ENCODE assay signal across 17 cellular contexts in genomic region chr16:11550651-11551498, GRCh38. TPM values are rescaled to one million over a fixed set of nuclear protein-coding genes. Genes with fewer than 3 reads are reported as not detected.
A peak's percentile ranks its signal among the peaks of the same experiment; 100 is the strongest.
DNase-seq lines count a peak whose midpoint lies in the region; ATAC-seq and TF ChIP-seq lines count a peak whose summit lies in the region.
"Had no signal": no experiment of that assay in that cellular context is flagged by ENCODE, and none has a peak within 500 bp of the region (broad histone marks: within the 10 kb centered on the region; RNA-seq: fewer than 3 reads in every experiment).

No MANE protein-coding gene starts in this region.

- H3K27ac ChIP-seq in HL-60 (replicated peaks) (peak overlapping the region; percentile 67), caudate nucleus (ENCODE audit: low read depth, low read length) (peak overlapping the region; percentile 36), left lung (peak overlapping the region; percentile 3 to 6), subcutaneous abdominal adipose tissue (ENCODE audit: low read depth, low read length) (peak overlapping the region; percentile 85)
- H3K27ac ChIP-seq: C4-2B, parathyroid adenoma, thyroid gland had no signal

- H3K9ac ChIP-seq in subcutaneous abdominal adipose tissue (ENCODE audit: low read length in 5 of 5) = peak overlapping the region in 2 of 5 donors; percentile 26 to 41
- H3K9ac ChIP-seq: parathyroid adenoma had no signal

- peaks cover 3% of the 10 kb centered on the region for H3K4me1 Mint-ChIP-seq in glutamatergic neuron (ENCODE audit: low read depth, unreplicated experiment)

- no peak overlapping the region for H3K4me3 Mint-ChIP-seq in glutamatergic neuron (ENCODE audit: unreplicated experiment)
- H3K4me3 Mint-ChIP-seq: T-helper 2 cell treated with Interferon-gamma antibody and Interleukin-4, amounts not matched to agents 5 μg/mL and 100 μg/mL, for 36 hours had no signal

- H3K9me3 Mint-ChIP-seq in glutamatergic neuron (ENCODE audit: unreplicated experiment) = peaks cover 3% of the 10 kb centered on the region

- peaks cover 0 to 39% of the 10 kb centered on the region in 2 donors for H3K4me1 ChIP-seq in left lung
- H3K4me1 ChIP-seq in subcutaneous abdominal adipose tissue (ENCODE audit: control insufficient read depth in 5 of 5, insufficient read depth in 5 of 5, low read length in 5 of 5) = peaks cover 2 to 42% (median 34%) of the 10 kb centered on the region in 5 donors
- H3K4me1 ChIP-seq: parathyroid adenoma, thyroid gland had no signal

- H3K9me3 ChIP-seq in left lung = peaks cover 0 to 3% of the 10 kb centered on the region in 2 donors
- H3K9me3 ChIP-seq in subcutaneous abdominal adipose tissue (ENCODE audit: control insufficient read depth in 5 of 5, low read length in 5 of 5) = peaks cover 0 to under 1% (median 0%) of the 10 kb centered on the region in 5 donors
- H3K9me3 ChIP-seq: thyroid gland had no signal

- no peak for ATAC-seq in left lung

- H3K27me3 ChIP-seq in HL-60 (ENCODE audit: insufficient read depth, poor library complexity, severe bottlenecking) = no peaks in the 10 kb centered on the region
- no peaks in the 10 kb centered on the region for H3K27me3 ChIP-seq in left lung
- H3K27me3 ChIP-seq in subcutaneous abdominal adipose tissue (ENCODE audit: control insufficient read depth in 5 of 5, insufficient read depth in 4 of 5, low read length in 5 of 5) = no peaks in the 10 kb centered on the region
- H3K27me3 ChIP-seq: thyroid gland had no signal

- H3K36me3 ChIP-seq in left lung (peaks cover 5 to 98% of the 10 kb centered on the region in 2 donors), subcutaneous abdominal adipose tissue (ENCODE audit: control insufficient read depth in 5 of 5, insufficient read depth in 5 of 5, low read length in 5 of 5) (peaks cover 9 to 84% (median 59%) of the 10 kb centered on the region in 5 donors)

- no peak for TF ChIP-seq CTCF in HL-60 (IDR thresholded peaks at IDR 0.05; ENCODE audit: insufficient read depth, low read length)
- TF ChIP-seq CTCF in left lung (IDR thresholded peaks at IDR 0.05) = no peak
- TF ChIP-seq CTCF in glutamatergic neuron (IDR thresholded peaks at IDR 0.05; ENCODE audit: partially characterized antibody, unreplicated experiment) = no peak

- peaks cover 37% of the 10 kb centered on the region for H3K36me3 Mint-ChIP-seq in glutamatergic neuron (ENCODE audit: unreplicated experiment)

- no peak overlapping the region for H3K4me3 ChIP-seq in HL-60 (replicated peaks; ENCODE audit: insufficient read depth, low read length)
- H3K4me3 ChIP-seq in left lung = no peak overlapping the region
- peak overlapping the region in 1 of 5 donors; percentile 19 for H3K4me3 ChIP-seq in subcutaneous abdominal adipose tissue (ENCODE audit: low read depth in 1 of 5, low read length in 5 of 5)
- H3K4me3 ChIP-seq: thyroid gland had no signal

- no peak overlapping the region for H3K27ac Mint-ChIP-seq in glutamatergic neuron (ENCODE audit: unreplicated experiment)
- H3K27ac Mint-ChIP-seq: T-helper 2 cell treated with Interferon-gamma antibody and Interleukin-4, amounts not matched to agents 5 μg/mL and 100 μg/mL, for 36 hours had no signal

- H3K27me3 Mint-ChIP-seq in glutamatergic neuron (ENCODE audit: unreplicated experiment) = no peaks in the 10 kb centered on the region

- DNase-seq in HL-60 (ENCODE audit: low read depth in 1 of 2, low spot score in 1 of 2) = peak; percentile 46 to 62
- DNase-seq in caudate nucleus (lab: John Stamatoyannopoulos, UW) = no peak
- DNase-seq in left lung = no peak
- no peak for DNase-seq in glutamatergic neuron
- DNase-seq in SHP77 treated with DMSO at 0.1 percent for 48 hours (lab: John Stamatoyannopoulos, UW) = no peak
- DNase-seq in A172 (ENCODE audit: low spot score) = no peak
- DNase-seq: activated CD4-positive, alpha-beta T cell treated with anti-CD3 and anti-CD28 coated beads for 48 hours; cortex of kidney; EL; midbrain; NCI-H187 treated with DMSO at 0.1 percent for 48 hours; NCI-H69; thyroid gland had no signal

- intact Hi-C loops in left lung (cut with DNase I) = no loop called here

RNA-seq across cellular contexts. Expression of gene LITAF, which starts 35.8 kb away (rescaled TPM):
- total RNA-seq in left lung (100 to 1,000 TPM; 125 to 277 TPM), glutamatergic neuron (ENCODE audit: unreplicated experiment) (29.2 TPM)
- 30.1 and 38.4 TPM in 2 replicates for total RNA-seq in A172 (2014; rRNA removed; shearing (Covaris generic))

Comparison
In these comparisons a context has a peak if more than half of its experiments do, and no peak if none do; other contexts are left out.
1. DNase-seq: peak in HL-60 (2 of 2); none in caudate nucleus (0 of 61), left lung (0 of 2), glutamatergic neuron (single experiment), SHP77 treated with DMSO at 0.1 percent for 48 hours (single experiment) and A172 (single experiment).
2. H3K27ac ChIP-seq: peak in every context shown above with its lines; median percentile 85 in subcutaneous abdominal adipose tissue; 67 in HL-60; 36 in caudate nucleus; 4 in left lung.